In genomic region chr6:116359835-116360234, GRCh38 we compare ENCODE assay signal across 7 cellular contexts.
"Had no signal": no experiment of that assay in that cellular context is flagged by ENCODE, and none has a peak within 500 bp of the region (broad histone marks: within the 10 kb centered on the region; RNA-seq: fewer than 3 reads in every experiment).

No MANE protein-coding gene starts in this region.

- H3K27ac Mint-ChIP-seq: IgD-negative memory B cell had no signal

- FAIRE-seq: HepG2, HTR-8/SVneo had no signal

- ATAC-seq: HepG2 had no signal

- H3K4me3 Mint-ChIP-seq: IgD-negative memory B cell had no signal

- H3K27ac ChIP-seq: HL-60 had no signal

- H3K27me3 Mint-ChIP-seq: IgD-negative memory B cell had no signal

- DNase-seq: IMR-90, KBM-7, KG1 had no signal
